Comparison of ENCODE assay signal across 13 cellular contexts in the genomic region with DNA sequence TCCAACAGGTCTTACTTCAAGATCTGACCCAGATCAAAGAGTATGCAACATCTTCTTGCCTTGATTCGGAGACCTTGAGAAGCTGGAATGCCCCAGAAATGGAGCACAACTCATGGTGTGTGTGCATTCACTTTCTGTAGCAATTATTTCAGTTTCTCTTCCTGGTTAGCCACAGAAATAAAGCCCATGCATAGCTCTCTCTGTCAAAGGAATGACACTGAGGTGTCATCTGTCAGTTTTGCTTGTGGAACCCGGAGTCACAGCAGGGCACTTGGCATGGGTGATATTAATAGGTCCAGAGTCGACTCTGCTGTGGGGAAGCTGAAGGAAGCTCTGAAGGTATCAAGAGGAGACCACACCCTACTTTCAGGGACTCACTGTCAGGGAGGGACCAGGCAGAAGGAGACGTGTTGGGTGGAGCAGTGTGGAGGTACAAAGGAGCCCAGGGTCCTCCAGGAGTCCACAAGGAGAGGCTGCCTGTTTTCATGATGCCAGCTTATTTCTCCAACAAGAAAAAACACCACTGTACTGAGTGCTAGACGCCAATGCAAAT. TPM values are rescaled to one million over a fixed set of nuclear protein-coding genes. Genes with fewer than 3 reads are reported as not detected.
A peak's percentile ranks its signal among the peaks of the same experiment; 100 is the strongest.
DNase-seq lines count a peak whose midpoint lies in the region; ATAC-seq and TF ChIP-seq lines count a peak whose summit lies in the region.
"Had no signal": no experiment of that assay in that cellular context is flagged by ENCODE, and none has a peak within 500 bp of the region (broad histone marks: within the 10 kb centered on the region; RNA-seq: fewer than 3 reads in every experiment).

No MANE protein-coding gene starts in this region.

- ATAC-seq in stimulated activated naive CD8-positive, alpha-beta T cell treated with anti-CD3 and anti-CD28 coated beads, Interleukin-15, amount 100 ng/mL, for 72 hours = peak; percentile 48
- ATAC-seq in stimulated activated naive CD8-positive, alpha-beta T cell treated with anti-CD3 and anti-CD28 coated beads, Interleukin-15, Interleukin-2, amounts not matched to agents 100 U/mL and 50 U/mL, for 24 hours = no peak
- peak; percentile 65 for ATAC-seq in GM21786 (IDR thresholded peaks at IDR 0.05; ENCODE audit: unreplicated experiment)
- peak; percentile 85 for ATAC-seq in HG03342 (IDR thresholded peaks at IDR 0.05; ENCODE audit: unreplicated experiment)
- no peak for ATAC-seq in CD4-positive, alpha-beta T cell (ENCODE audit: poor library complexity)

- intact Hi-C loops in CD4-positive, alpha-beta T cell (cut with DNase I, micrococcal nuclease) = no loop called here

- POLR2A ChIA-PET in CD4-positive, alpha-beta T cell (lab: Charles Lee) = no interaction called here

- no peaks in the 10 kb centered on the region for H3K36me3 Mint-ChIP-seq in glutamatergic neuron (ENCODE audit: unreplicated experiment)
- H3K36me3 Mint-ChIP-seq in CD4-positive, alpha-beta T cell (ENCODE audit: low read depth) = no peaks in the 10 kb centered on the region

- H3K27me3 ChIP-seq in CD4-positive, alpha-beta T cell (ENCODE audit: control insufficient read depth, insufficient read depth, low read length) = no peaks in the 10 kb centered on the region
- H3K27me3 ChIP-seq: brain microvascular endothelial cell, SJSA1 had no signal

- no peak overlapping the region for H3K27ac ChIP-seq in CD4-positive, alpha-beta T cell (ENCODE audit: low read depth, low read length)
- H3K27ac ChIP-seq: brain microvascular endothelial cell, prostate gland, SJSA1 had no signal

- peaks cover 46% of the 10 kb centered on the region for H3K4me1 Mint-ChIP-seq in stimulated activated naive CD8-positive, alpha-beta T cell treated with anti-CD3 and anti-CD28 coated beads, Interleukin-15, amount 100 ng/mL, for 72 hours
- peaks cover 2% of the 10 kb centered on the region for H3K4me1 Mint-ChIP-seq in glutamatergic neuron (ENCODE audit: low read depth, unreplicated experiment)
- H3K4me1 Mint-ChIP-seq in CD4-positive, alpha-beta T cell (ENCODE audit: low read depth) = peaks cover 31% of the 10 kb centered on the region

- CTCF ChIA-PET in CD4-positive, alpha-beta T cell (lab: Charles Lee) = no interaction called here

- TF ChIP-seq CTCF in glutamatergic neuron (IDR thresholded peaks at IDR 0.05; ENCODE audit: partially characterized antibody, unreplicated experiment) = no peak
- no peak for TF ChIP-seq CTCF in CD4-positive, alpha-beta T cell (IDR thresholded peaks at IDR 0.05)

- H3K9me3 ChIP-seq in CD4-positive, alpha-beta T cell (ENCODE audit: control insufficient read depth, low read length) = no peaks in the 10 kb centered on the region
- H3K9me3 ChIP-seq: prostate gland, SJSA1 had no signal

- no peak for DNase-seq in stimulated activated naive CD8-positive, alpha-beta T cell treated with anti-CD3 and anti-CD28 coated beads, Interleukin-15, amount 100 ng/mL, for 72 hours
- DNase-seq in stimulated activated naive CD8-positive, alpha-beta T cell treated with anti-CD3 and anti-CD28 coated beads, Interleukin-15, Interleukin-2, amounts not matched to agents 100 U/mL and 50 U/mL, for 24 hours = no peak
- DNase-seq in Kasumi-1 (lab: John Stamatoyannopoulos, UW) (no peak), glutamatergic neuron (no peak), NCI-H146 treated with DMSO at 0.1 percent for 48 hours (lab: John Stamatoyannopoulos, UW; ENCODE audit: unreplicated experiment) (no peak)
- DNase-seq in CD4-positive, alpha-beta T cell = no peak
- DNase-seq: brain microvascular endothelial cell, IMR-90, NCI-H2107 had no signal

- H3K27ac Mint-ChIP-seq in stimulated activated naive CD8-positive, alpha-beta T cell treated with anti-CD3 and anti-CD28 coated beads, Interleukin-15, amount 100 ng/mL, for 72 hours = no peak overlapping the region
- no peak overlapping the region for H3K27ac Mint-ChIP-seq in glutamatergic neuron (ENCODE audit: unreplicated experiment)
- no peak overlapping the region for H3K27ac Mint-ChIP-seq in CD4-positive, alpha-beta T cell

- no peak overlapping the region for H3K4me3 Mint-ChIP-seq in stimulated activated naive CD8-positive, alpha-beta T cell treated with anti-CD3 and anti-CD28 coated beads, Interleukin-15, amount 100 ng/mL, for 72 hours
- H3K4me3 Mint-ChIP-seq in glutamatergic neuron (ENCODE audit: unreplicated experiment) = no peak overlapping the region
- no peak overlapping the region for H3K4me3 Mint-ChIP-seq in CD4-positive, alpha-beta T cell

- H3K27me3 Mint-ChIP-seq in stimulated activated naive CD8-positive, alpha-beta T cell treated with anti-CD3 and anti-CD28 coated beads, Interleukin-15, amount 100 ng/mL, for 72 hours = no peaks in the 10 kb centered on the region
- H3K27me3 Mint-ChIP-seq in glutamatergic neuron (ENCODE audit: unreplicated experiment) = no peaks in the 10 kb centered on the region
- H3K27me3 Mint-ChIP-seq in CD4-positive, alpha-beta T cell = no peaks in the 10 kb centered on the region

- peaks cover 13 to 17% of the 10 kb centered on the region in 2 donors for H3K9me3 Mint-ChIP-seq in stimulated activated naive CD8-positive, alpha-beta T cell treated with anti-CD3 and anti-CD28 coated beads, Interleukin-15, amount 100 ng/mL, for 72 hours
- H3K9me3 Mint-ChIP-seq in glutamatergic neuron (ENCODE audit: unreplicated experiment) = no peaks in the 10 kb centered on the region
- no peaks in the 10 kb centered on the region for H3K9me3 Mint-ChIP-seq in CD4-positive, alpha-beta T cell

RNA-seq across cellular contexts. Expression of gene CLNK, which starts 10.7 kb away (rescaled TPM):
- total RNA-seq in glutamatergic neuron (ENCODE audit: unreplicated experiment) = not detected
- total RNA-seq in CD4-positive, alpha-beta T cell = under 1 TPM; 0.05 to 0.17 TPM
- total RNA-seq: IMR-90, prostate gland, SJSA1 had no signal

Comparison
In these comparisons a context has a peak if more than half of its experiments do, and no peak if none do; other contexts are left out.
1. ATAC-seq: peak in stimulated activated naive CD8-positive, alpha-beta T cell treated with anti-CD3 and anti-CD28 coated beads, Interleukin-15, amount 100 ng/mL, for 72 hours (single experiment), GM21786 (single experiment) and HG03342 (single experiment); none in stimulated activated naive CD8-positive, alpha-beta T cell treated with anti-CD3 and anti-CD28 coated beads, Interleukin-15, Interleukin-2, amounts not matched to agents 100 U/mL and 50 U/mL, for 24 hours (single experiment) and CD4-positive, alpha-beta T cell (single experiment).